In the genomic region with DNA sequence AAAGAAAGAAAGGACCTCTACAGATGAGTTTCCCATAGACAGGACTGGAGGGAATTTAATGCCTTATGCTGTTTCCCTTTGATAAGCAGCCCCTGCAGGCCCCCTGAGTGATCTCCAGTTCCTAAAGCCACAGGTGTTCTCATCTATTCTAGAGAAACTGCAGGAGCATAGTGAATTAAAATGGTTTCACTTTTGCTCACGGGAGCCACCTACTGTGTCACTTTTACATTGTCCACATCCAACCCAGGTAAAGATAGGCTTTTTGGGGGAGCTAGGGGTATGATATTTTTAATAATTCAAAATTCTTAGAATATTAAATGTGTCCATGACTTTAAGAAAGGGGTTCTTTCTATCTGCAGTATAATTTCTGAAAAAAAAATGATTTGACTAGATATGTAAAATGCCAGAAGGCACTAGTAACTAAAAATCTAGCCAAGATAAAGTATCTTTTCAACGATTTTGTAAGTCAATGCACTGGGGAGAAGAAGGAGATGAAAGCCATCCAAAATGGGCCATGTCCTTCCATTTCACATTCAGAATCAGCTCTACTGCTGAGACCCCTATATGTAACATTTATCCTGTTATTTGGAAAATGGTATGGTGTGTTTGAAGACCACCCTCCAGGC, we compare ENCODE assay signal across 9 cellular contexts.
DNase-seq lines count a peak whose midpoint lies in the region; ATAC-seq, FAIRE-seq and TF ChIP-seq lines count a peak whose summit lies in the region.
"Had no signal": no experiment of that assay in that cellular context is flagged by ENCODE, and none has a peak within 500 bp of the region (broad histone marks: within the 10 kb centered on the region; RNA-seq: fewer than 3 reads in every experiment).

No MANE protein-coding gene starts in this region.

- no peaks in the 10 kb centered on the region for H3K36me3 Mint-ChIP-seq in astrocyte (ENCODE audit: low read depth, unreplicated experiment)

- no peak overlapping the region for H3K4me3 Mint-ChIP-seq in astrocyte (ENCODE audit: unreplicated experiment)

- H3K4me1 Mint-ChIP-seq in astrocyte (ENCODE audit: low read depth, unreplicated experiment): peaks cover 5% of the 10 kb centered on the region

- peak; percentile 43 for DNase-seq in Daoy (ENCODE audit: low read depth)
- peak; percentile 34 for DNase-seq in NCI-H1092 treated with DMSO at 0.1 percent for 48 hours (lab: John Stamatoyannopoulos, UW)
- DNase-seq in astrocyte (ENCODE audit: low read depth): no peak
- no peak for DNase-seq in lower lobe of right lung
- no peak for DNase-seq in HCEC 1CT
- DNase-seq in hippocampal formation (lab: John Stamatoyannopoulos, UW): no peak
- DNase-seq in NCI-H128 (lab: John Stamatoyannopoulos, UW; ENCODE audit: unreplicated experiment): no peak

- no peak overlapping the region for H3K9ac ChIP-seq in astrocyte (ENCODE audit: low read length)

- H3K27ac ChIP-seq in astrocyte (ENCODE audit: low read depth, low read length): no peak overlapping the region
- H3K27ac ChIP-seq in lower lobe of right lung: no peak overlapping the region

- H3K4me3 ChIP-seq in astrocyte (ENCODE audit: insufficient read depth, low read depth, low read length): no peak overlapping the region
- H3K4me3 ChIP-seq in lower lobe of right lung: no peak overlapping the region

- no peak overlapping the region for H2AFZ ChIP-seq in astrocyte (ENCODE audit: low read depth, low read length)

- no peaks in the 10 kb centered on the region for H4K20me1 ChIP-seq in astrocyte (ENCODE audit: insufficient read depth, low read length)

- no peaks in the 10 kb centered on the region for H3K36me3 ChIP-seq in astrocyte (ENCODE audit: insufficient read depth, low read length)
- H3K36me3 ChIP-seq in lower lobe of right lung: no peaks in the 10 kb centered on the region

- H3K27me3 ChIP-seq in astrocyte (ENCODE audit: insufficient read depth, low read length): no peaks in the 10 kb centered on the region
- no peaks in the 10 kb centered on the region for H3K27me3 ChIP-seq in lower lobe of right lung (ENCODE audit: low read depth)

- H3K9me3 Mint-ChIP-seq in astrocyte (ENCODE audit: unreplicated experiment): peaks cover 2% of the 10 kb centered on the region

- H3K27me3 Mint-ChIP-seq in astrocyte (ENCODE audit: low read depth, unreplicated experiment): no peaks in the 10 kb centered on the region

- peak; percentile 71 for ATAC-seq in GM21526 (IDR thresholded peaks at IDR 0.05; ENCODE audit: low FRiP score, unreplicated experiment)
- ATAC-seq in lower lobe of right lung: peak; percentile 58 to 80

- H3K9me3 ChIP-seq in astrocyte (ENCODE audit: insufficient read depth, low read depth, low read length) (no peaks in the 10 kb centered on the region), lower lobe of right lung (no peaks in the 10 kb centered on the region)

- no peak for FAIRE-seq in astrocyte (lab: Jason Lieb, UNC)
- FAIRE-seq: TTC549 had no signal

- TF ChIP-seq CTCF in astrocyte (IDR thresholded peaks at IDR 0.05; ENCODE audit: insufficient read depth, low read depth, low read length) (peak; percentile 27), lower lobe of right lung (IDR thresholded peaks at IDR 0.05) (peak; percentile 38)

- H3K4me2 ChIP-seq in astrocyte (ENCODE audit: low read length): no peak overlapping the region

- intact Hi-C loops in lower lobe of right lung (cut with DNase I): no loop called here

- H3K27ac Mint-ChIP-seq in astrocyte (ENCODE audit: unreplicated experiment): no peak overlapping the region

- H3K4me1 ChIP-seq in astrocyte (ENCODE audit: insufficient read depth, low read length) (no peaks in the 10 kb centered on the region), lower lobe of right lung (no peaks in the 10 kb centered on the region)

- no peaks in the 10 kb centered on the region for H3K79me2 ChIP-seq in astrocyte (ENCODE audit: insufficient read depth, low read length)

Comparison
In these comparisons a context has a peak if more than half of its experiments do, and no peak if none do; other contexts are left out.
1. DNase-seq: peak in Daoy (single experiment) and NCI-H1092 treated with DMSO at 0.1 percent for 48 hours (single experiment); none in astrocyte (single experiment), lower lobe of right lung (single experiment), HCEC 1CT (single experiment), hippocampal formation (0 of 2) and NCI-H128 (single experiment).